Comparison of ENCODE assay signal across 8 cellular contexts in genomic region chr1:248924696-248925532, GRCh38. TPM values are rescaled to one million over a fixed set of nuclear protein-coding genes. Genes with fewer than 3 reads are reported as not detected.
DNase-seq lines count a peak whose midpoint lies in the region; ATAC-seq and TF ChIP-seq lines count a peak whose summit lies in the region.

No MANE protein-coding gene starts in this region.

- intact Hi-C loops in Panc1 (cut with micrococcal nuclease; ENCODE audit: unreplicated experiment): no loop called here
- intact Hi-C loops in activated T-helper 2 cell treated with anti-CD3 and anti-CD28 coated beads, Interferon-gamma antibody, Interleukin-2, Interleukin-4, amounts not matched to agents 10 μg/mL and 5 μg/mL and 100 μg/mL, durations not matched to agents 14 hours and 24 hours and 36 hours (cut with micrococcal nuclease): loop anchor here (1.0 kb wide), 1 partner anchor 19 kb away; the partner anchor contains the start of gene PGBD2

- H3K27ac ChIP-seq in Panc1 (ENCODE audit: low read length): no peak overlapping the region

- no peaks in the 10 kb centered on the region for H3K4me1 ChIP-seq in Panc1 (ENCODE audit: control insufficient read depth, insufficient read depth, low read length)

- H3K27me3 Mint-ChIP-seq in activated T-helper 2 cell treated with anti-CD3 and anti-CD28 coated beads, Interferon-gamma antibody, Interleukin-2, Interleukin-4, amounts not matched to agents 10 μg/mL and 5 μg/mL and 100 μg/mL, durations not matched to agents 14 hours and 24 hours and 36 hours (ENCODE audit: low read depth): no peaks in the 10 kb centered on the region
- H3K27me3 Mint-ChIP-seq in stimulated activated memory B cell treated with anti-CD40 and anti-IgM and Interleukin-4, amounts not matched to agents 10 μg/mL and 1 μg/mL and 100 μg/mL, for 72 hours: no peaks in the 10 kb centered on the region

- no peaks in the 10 kb centered on the region for H3K36me3 ChIP-seq in Panc1 (ENCODE audit: control insufficient read depth, insufficient read depth, low read length)

- peaks cover 47% of the 10 kb centered on the region for H3K4me1 Mint-ChIP-seq in activated T-helper 2 cell treated with anti-CD3 and anti-CD28 coated beads, Interferon-gamma antibody, Interleukin-2, Interleukin-4, amounts not matched to agents 10 μg/mL and 5 μg/mL and 100 μg/mL, durations not matched to agents 14 hours and 24 hours and 36 hours (ENCODE audit: low read depth)
- peaks cover 29% of the 10 kb centered on the region for H3K4me1 Mint-ChIP-seq in stimulated activated memory B cell treated with anti-CD40 and anti-IgM and Interleukin-4, amounts not matched to agents 10 μg/mL and 1 μg/mL and 100 μg/mL, for 72 hours

- peak overlapping the region; percentile 71 for H3K27ac Mint-ChIP-seq in activated T-helper 2 cell treated with anti-CD3 and anti-CD28 coated beads, Interferon-gamma antibody, Interleukin-2, Interleukin-4, amounts not matched to agents 10 μg/mL and 5 μg/mL and 100 μg/mL, durations not matched to agents 14 hours and 24 hours and 36 hours
- no peak overlapping the region for H3K27ac Mint-ChIP-seq in stimulated activated memory B cell treated with anti-CD40 and anti-IgM and Interleukin-4, amounts not matched to agents 10 μg/mL and 1 μg/mL and 100 μg/mL, for 72 hours

- POLR2A ChIA-PET in Panc1 (lab: Charles Lee): no interaction called here

- H3K27me3 ChIP-seq in Panc1 (ENCODE audit: control insufficient read depth, insufficient read depth, low read length): no peaks in the 10 kb centered on the region

- ATAC-seq in GM21515 (IDR thresholded peaks at IDR 0.05; ENCODE audit: unreplicated experiment): peak; percentile 87
- ATAC-seq in Panc1: peak; percentile 86; the same call in 1 of the 2 replicates
- ATAC-seq in stimulated activated memory B cell treated with anti-CD40 and anti-IgM and Interleukin-4, amounts not matched to agents 10 μg/mL and 1 μg/mL and 100 μg/mL, for 72 hours: no peak

- peak overlapping the region; percentile 18 for H3K4me3 Mint-ChIP-seq in activated T-helper 2 cell treated with anti-CD3 and anti-CD28 coated beads, Interferon-gamma antibody, Interleukin-2, Interleukin-4, amounts not matched to agents 10 μg/mL and 5 μg/mL and 100 μg/mL, durations not matched to agents 14 hours and 24 hours and 36 hours (ENCODE audit: low read depth)
- H3K4me3 Mint-ChIP-seq in stimulated activated memory B cell treated with anti-CD40 and anti-IgM and Interleukin-4, amounts not matched to agents 10 μg/mL and 1 μg/mL and 100 μg/mL, for 72 hours: no peak overlapping the region

- peaks cover 27% of the 10 kb centered on the region for H3K36me3 Mint-ChIP-seq in activated T-helper 2 cell treated with anti-CD3 and anti-CD28 coated beads, Interferon-gamma antibody, Interleukin-2, Interleukin-4, amounts not matched to agents 10 μg/mL and 5 μg/mL and 100 μg/mL, durations not matched to agents 14 hours and 24 hours and 36 hours (ENCODE audit: low read depth)
- peaks cover 35% of the 10 kb centered on the region for H3K36me3 Mint-ChIP-seq in stimulated activated memory B cell treated with anti-CD40 and anti-IgM and Interleukin-4, amounts not matched to agents 10 μg/mL and 1 μg/mL and 100 μg/mL, for 72 hours

- H3K4me3 ChIP-seq in Panc1 (ENCODE audit: low read depth in 2 of 2, low read length in 2 of 2): no peak overlapping the region

- CTCF ChIA-PET in Panc1 (lab: Charles Lee): no interaction called here

- in situ Hi-C loops in Panc1 (cut with HindIII; ENCODE audit: low pct_unique_long_range_greater_than_20kb, low sequenced_read_pairs): no loop called here

- H3K9me3 ChIP-seq in Panc1 (ENCODE audit: control insufficient read depth, insufficient read depth, low read depth, low read length): no peaks in the 10 kb centered on the region

- TF ChIP-seq CTCF in Panc1 (IDR thresholded peaks at IDR 0.05): peak; percentile 78

- no TSS peak for BruUV-seq in Panc1 (replicated peaks; lab: Mats Ljungman, UMichigan)

- peak; percentile 58 for DNase-seq in EH (ENCODE audit: low read depth)
- peak; percentile 37 for DNase-seq in HPDE6-E6E7 (ENCODE audit: extremely low spot score)
- peak; percentile 15 for DNase-seq in Panc1 (ENCODE audit: low read depth, low spot score)
- DNase-seq in activated T-helper 2 cell treated with anti-CD3 and anti-CD28 coated beads, Interferon-gamma antibody, Interleukin-2, Interleukin-4, amounts not matched to agents 10 μg/mL and 5 μg/mL and 100 μg/mL, durations not matched to agents 14 hours and 24 hours and 36 hours (ENCODE audit: low spot score): peak; percentile 54
- peak; percentile 70 for DNase-seq in glomerular visceral epithelial cell (ENCODE audit: extremely low spot score)
- peak; percentile 53 for DNase-seq in retina

- no peaks in the 10 kb centered on the region for H3K9me3 Mint-ChIP-seq in activated T-helper 2 cell treated with anti-CD3 and anti-CD28 coated beads, Interferon-gamma antibody, Interleukin-2, Interleukin-4, amounts not matched to agents 10 μg/mL and 5 μg/mL and 100 μg/mL, durations not matched to agents 14 hours and 24 hours and 36 hours
- H3K9me3 Mint-ChIP-seq in stimulated activated memory B cell treated with anti-CD40 and anti-IgM and Interleukin-4, amounts not matched to agents 10 μg/mL and 1 μg/mL and 100 μg/mL, for 72 hours: no peaks in the 10 kb centered on the region

RNA-seq across cellular contexts. Expression of gene PGBD2, which starts 18.9 kb away (rescaled TPM):
- 7.1 TPM for total RNA-seq in Panc1 (2021; ENCODE audit: unreplicated experiment)
- 5.3 TPM for polyA plus RNA-seq in Panc1 (2012; ENCODE audit: insufficient read length)
- total RNA-seq in activated T-helper 2 cell treated with anti-CD3 and anti-CD28 coated beads, Interferon-gamma antibody, Interleukin-2, Interleukin-4, amounts not matched to agents 10 μg/mL and 5 μg/mL and 100 μg/mL, durations not matched to agents 14 hours and 24 hours and 36 hours: 6.7 and 6.9 TPM in 2 replicates

Comparison
In these comparisons a context has a peak if more than half of its experiments do, and no peak if none do; other contexts are left out.
1. DNase-seq: peak in every context shown above with its lines; median percentile 70 in glomerular visceral epithelial cell; 58 in EH; 54 in activated T-helper 2 cell treated with anti-CD3 and anti-CD28 coated beads, Interferon-gamma antibody, Interleukin-2, Interleukin-4, amounts not matched to agents 10 μg/mL and 5 μg/mL and 100 μg/mL, durations not matched to agents 14 hours and 24 hours and 36 hours; 53 in retina; 37 in HPDE6-E6E7; 15 in Panc1.